ENCODE assay signal across 12 cellular contexts in genomic region chr10:120131183-120131582, GRCh38.
DNase-seq lines count a peak whose midpoint lies in the region; ATAC-seq and TF ChIP-seq lines count a peak whose summit lies in the region.
"Had no signal": no experiment of that assay in that cellular context is flagged by ENCODE, and none has a peak within 500 bp of the region (broad histone marks: within the 10 kb centered on the region; RNA-seq: fewer than 3 reads in every experiment).

No MANE protein-coding gene starts in this region.

- no peak overlapping the region for H3K4me3 Mint-ChIP-seq in natural killer cell treated with Interleukin-12 subunit alpha and Interleukin-12 subunit beta and Interleukin-15 and Interleukin-18, amount 100 ng/mL, for 72 hours

- H3K9me3 Mint-ChIP-seq in natural killer cell treated with Interleukin-12 subunit alpha and Interleukin-12 subunit beta and Interleukin-15 and Interleukin-18, amount 100 ng/mL, for 72 hours: no peaks in the 10 kb centered on the region

- no peak for TF ChIP-seq CTCF in cardiac fibroblast (IDR thresholded peaks at IDR 0.05; ENCODE audit: low read depth, low read length)

- ATAC-seq in HG03354 (IDR thresholded peaks at IDR 0.05; ENCODE audit: poor library complexity, severe bottlenecking, unreplicated experiment): no peak
- no peak for ATAC-seq in natural killer cell treated with Interleukin-12 subunit alpha and Interleukin-12 subunit beta and Interleukin-15 and Interleukin-18, amount 100 ng/mL, for 72 hours

- no peaks in the 10 kb centered on the region for H3K4me1 Mint-ChIP-seq in natural killer cell treated with Interleukin-12 subunit alpha and Interleukin-12 subunit beta and Interleukin-15 and Interleukin-18, amount 100 ng/mL, for 72 hours (ENCODE audit: low read depth in 2 of 2)

- DNase-seq in HEK293T (ENCODE audit: extremely low spot score): peak; percentile 46
- peak; percentile 18 for DNase-seq in NCI-H460 (ENCODE audit: extremely low read depth, low read depth)
- DNase-seq in cardiac fibroblast (ENCODE audit: low read depth in 2 of 2): peak; percentile 0 to 3
- peak; percentile 13 for DNase-seq in mucosa of gallbladder (ENCODE audit: low spot score)
- DNase-seq in NCI-H524 (lab: John Stamatoyannopoulos, UW): no peak
- no peak for DNase-seq in Ammon's horn (ENCODE audit: low spot score)
- DNase-seq in natural killer cell treated with Interleukin-12 subunit alpha and Interleukin-12 subunit beta and Interleukin-15 and Interleukin-18, amount 100 ng/mL, for 72 hours (ENCODE audit: low spot score): no peak
- DNase-seq: cerebellar nuclear complex, heart left ventricle, SHP77 had no signal

- CTCF ChIA-PET in HEK293T (lab: Yijun Ruan, JAX): no interaction called here

- H3K36me3 Mint-ChIP-seq in natural killer cell treated with Interleukin-12 subunit alpha and Interleukin-12 subunit beta and Interleukin-15 and Interleukin-18, amount 100 ng/mL, for 72 hours: no peaks in the 10 kb centered on the region

- no peak overlapping the region for H3K27ac Mint-ChIP-seq in natural killer cell treated with Interleukin-12 subunit alpha and Interleukin-12 subunit beta and Interleukin-15 and Interleukin-18, amount 100 ng/mL, for 72 hours

- POLR2A ChIA-PET in HEK293T (lab: Yijun Ruan, JAX): interaction anchor here (0.6 kb wide), 1 partner anchor 116 kb away, joined by 3 read pairs; no protein-coding TSS in a partner anchor

- H3K27me3 Mint-ChIP-seq in natural killer cell treated with Interleukin-12 subunit alpha and Interleukin-12 subunit beta and Interleukin-15 and Interleukin-18, amount 100 ng/mL, for 72 hours: peaks cover 29 to 39% of the 10 kb centered on the region in 2 donors

- H3K4me3 ChIP-seq in cardiac fibroblast (replicated peaks in 1 of 2; ENCODE audit: low read depth in 2 of 2, low read length in 2 of 2): no peak overlapping the region
- H3K4me3 ChIP-seq: heart left ventricle, thyroid gland had no signal

TF ChIP-seq in HEK293T, 16 proteins besides CTCF, POLR2A, EP300 and RAD21:
- no peak for TF ChIP-seq TARDBP (IDR thresholded peaks at IDR 0.05)
- TF ChIP-seq ELF4 (IDR thresholded peaks at IDR 0.05): no peak
- no peak for TF ChIP-seq FOXK2 (IDR thresholded peaks at IDR 0.05)
- no peak for TF ChIP-seq ZNF384 (IDR thresholded peaks at IDR 0.05)
- TF ChIP-seq PKNOX1 (IDR thresholded peaks at IDR 0.05): no peak
- no peak for TF ChIP-seq ARNT (IDR thresholded peaks at IDR 0.05)
- TF ChIP-seq LEF1 (IDR thresholded peaks at IDR 0.05; ENCODE audit: borderline replicate concordance): no peak
- no peak for TF ChIP-seq SUZ12 (IDR thresholded peaks at IDR 0.05)
- no peak for TF ChIP-seq SP1 (IDR thresholded peaks at IDR 0.05)
- TF ChIP-seq BHLHE40 (IDR thresholded peaks at IDR 0.05; ENCODE audit: borderline replicate concordance): no peak
- TF ChIP-seq L3MBTL2 (conservative IDR thresholded peaks at IDR 0.05): no peak
- TF ChIP-seq HDGF (IDR thresholded peaks at IDR 0.05; ENCODE audit: borderline replicate concordance): no peak
- no peak for TF ChIP-seq FOXA1 (IDR thresholded peaks at IDR 0.05)
- TF ChIP-seq NFRKB (IDR thresholded peaks at IDR 0.05): no peak
- no peak for TF ChIP-seq FOXM1 (IDR thresholded peaks at IDR 0.05; ENCODE audit: borderline replicate concordance)
- TF ChIP-seq CTBP1 (IDR thresholded peaks at IDR 0.05; ENCODE audit: borderline replicate concordance): no peak
TF ChIP-seq in HEK293T: peak in this region for 0.

Comparison
In these comparisons a context has a peak if more than half of its experiments do, and no peak if none do; other contexts are left out.
1. DNase-seq: peak in HEK293T (single experiment), NCI-H460 (single experiment), cardiac fibroblast (2 of 2) and mucosa of gallbladder (single experiment); none in NCI-H524 (0 of 2), Ammon's horn (single experiment) and natural killer cell treated with Interleukin-12 subunit alpha and Interleukin-12 subunit beta and Interleukin-15 and Interleukin-18, amount 100 ng/mL, for 72 hours (single experiment).